In the genomic region with DNA sequence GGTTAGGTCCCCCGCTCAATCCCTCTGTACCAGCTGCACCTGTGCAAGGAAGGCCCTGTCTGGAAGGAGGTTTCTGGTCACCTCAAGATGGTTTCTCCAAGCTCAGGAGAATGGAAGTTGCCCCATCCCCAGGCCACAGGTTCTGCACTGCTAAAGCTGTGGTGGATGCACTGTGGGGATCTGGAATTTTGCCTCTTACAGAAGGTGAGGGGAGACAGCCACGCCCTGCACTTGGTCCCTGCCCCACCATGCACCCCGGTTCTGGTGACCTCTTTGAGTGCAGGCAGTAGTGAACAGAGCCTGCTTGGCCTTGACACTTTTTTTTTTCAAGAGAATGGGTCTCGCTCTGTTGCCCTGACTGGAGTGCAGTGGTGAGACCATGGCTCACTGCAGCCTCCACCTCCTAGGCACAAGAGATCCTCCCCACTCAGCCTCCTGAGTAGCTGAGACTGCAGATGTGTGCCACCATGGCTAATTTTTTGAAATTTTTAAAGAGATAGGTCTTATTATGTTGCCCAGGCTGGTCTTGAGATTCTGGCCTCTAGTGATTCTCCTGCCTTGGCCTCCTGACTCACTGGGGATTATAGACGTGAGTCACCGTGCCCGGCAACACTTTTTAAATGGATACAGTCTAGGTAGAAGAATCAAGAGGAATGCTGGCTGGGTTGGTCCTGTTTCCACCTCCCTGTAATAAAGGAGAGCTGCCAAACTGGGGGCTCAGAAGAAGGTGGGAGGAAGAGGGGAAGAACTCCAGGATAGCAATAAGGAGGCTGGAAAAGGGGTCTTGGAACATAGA, we compare ENCODE assay signal across 18 cellular contexts. TPM values are rescaled to one million over a fixed set of nuclear protein-coding genes. Genes with fewer than 3 reads are reported as not detected.
DNase-seq lines count a peak whose midpoint lies in the region; ATAC-seq, FAIRE-seq and TF ChIP-seq lines count a peak whose summit lies in the region.
"Had no signal": no experiment of that assay in that cellular context is flagged by ENCODE, and none has a peak within 500 bp of the region (broad histone marks: within the 10 kb centered on the region; RNA-seq: fewer than 3 reads in every experiment).

No MANE protein-coding gene starts in this region.

- no peak overlapping the region for H3K27ac ChIP-seq in H9 (ENCODE audit: insufficient read length, low read depth, low read length)
- H3K27ac ChIP-seq: C4-2B, cardiac muscle cell had no signal

- H4K91ac ChIP-seq in H9 (ENCODE audit: insufficient read length, low read depth, low read length), result no peak overlapping the region

- H3K18ac ChIP-seq in H9 (ENCODE audit: insufficient read length, low read depth, low read length), result no peak overlapping the region

- H2AK5ac ChIP-seq in H9 (ENCODE audit: insufficient read length, low read length), result no peak overlapping the region

- DNase-seq in H54 (ENCODE audit: insufficient read length, low spot score) (peak; percentile 45), RCC 7860 (ENCODE audit: low spot score) (peak; percentile 77), epithelial cell of esophagus (ENCODE audit: low read depth) (peak; percentile 87), osteocyte (ENCODE audit: extremely low spot score, unreplicated experiment) (peak; percentile 72), H9 (no peak), hypothalamus (lab: John Stamatoyannopoulos, UW) (no peak)
- DNase-seq in effector CD8-positive, alpha-beta T cell (lab: John Stamatoyannopoulos, UW), result no peak
- DNase-seq: activated CD4-positive, CD25-positive, alpha-beta regulatory T cell treated with anti-CD3 and anti-CD28 coated beads, Interleukin-2, amount 50 U/mL, for 72 hours; activated naive CD4-positive, alpha-beta T cell treated with anti-CD3 and anti-CD28 coated beads for 36 hours; left colon; NCI-H748 treated with DMSO at 0.1 percent for 48 hours; stimulated activated CD4-positive, alpha-beta T cell treated with anti-CD3 and anti-CD28 coated beads, Interleukin-15, amount 100 ng/mL, for 24 hours had no signal

- no peaks in the 10 kb centered on the region for H3K23me2 ChIP-seq in H9 (ENCODE audit: insufficient read length, low read depth, low read length, poor library complexity, severe bottlenecking)

- no peak overlapping the region for H2BK120ac ChIP-seq in H9 (ENCODE audit: low read depth, low read length, poor library complexity, severe bottlenecking)

- no peak overlapping the region for H3K14ac ChIP-seq in H9 (ENCODE audit: insufficient read depth, low read length)

- no peaks in the 10 kb centered on the region for H3K79me1 ChIP-seq in H9 (ENCODE audit: insufficient read depth, low read depth, low read length, poor library complexity, severe bottlenecking)

- H3K4me1 ChIP-seq in H9 (ENCODE audit: insufficient read depth, low read length), result no peaks in the 10 kb centered on the region

- no peaks in the 10 kb centered on the region for H3K9me3 ChIP-seq in H9 (ENCODE audit: control insufficient read depth, low read depth, low read length)

- no peaks in the 10 kb centered on the region for H3K27me3 ChIP-seq in H9 (ENCODE audit: insufficient read depth, low read length)
- H3K27me3 ChIP-seq: cardiac muscle cell had no signal

- TF ChIP-seq CTCF in epithelial cell of esophagus (IDR thresholded peaks at IDR 0.05; ENCODE audit: insufficient read depth, low read depth, low read length, missing control alignments) (no peak), osteocyte (IDR thresholded peaks at IDR 0.05) (no peak), H9 (conservative IDR thresholded peaks at IDR 0.05) (no peak)

- FAIRE-seq in H54 (lab: Jason Lieb, UNC) (peak; percentile 73), RCC 7860 (lab: Jason Lieb, UNC) (peak; percentile 83)

- H3K56ac ChIP-seq in H9 (ENCODE audit: insufficient read length, low read depth, low read length), result no peak overlapping the region

- no peak overlapping the region for H2BK12ac ChIP-seq in H9 (ENCODE audit: insufficient read length, low read depth, low read length)

- H3K9me3 Mint-ChIP-seq in osteocyte (ENCODE audit: unreplicated experiment) (no peaks in the 10 kb centered on the region), H9 (no peaks in the 10 kb centered on the region; a peak in 2 of 5 replicates)
- H3K9me3 Mint-ChIP-seq: activated naive CD4-positive, alpha-beta T cell treated with anti-CD3 and anti-CD28 coated beads for 36 hours had no signal

- TF ChIP-seq POLR2A in H54 (IDR thresholded peaks at IDR 0.05; ENCODE audit: low read depth, low read length), result no peak

- no peak overlapping the region for H2BK20ac ChIP-seq in H9 (ENCODE audit: low read depth, low read length, poor library complexity, severe bottlenecking)

- H3K36me3 Mint-ChIP-seq in osteocyte (ENCODE audit: unreplicated experiment) (no peaks in the 10 kb centered on the region), H9 (ENCODE audit: insufficient read depth in 1 of 3, low read depth in 3 of 3) (no peaks in the 10 kb centered on the region)

- no peak overlapping the region for H2BK15ac ChIP-seq in H9 (ENCODE audit: low read depth, low read length)

- no peak overlapping the region for H3K9ac ChIP-seq in H9 (ENCODE audit: extremely low read depth, insufficient read length, low read length)

- H3K4me3 Mint-ChIP-seq in osteocyte (ENCODE audit: unreplicated experiment) (no peak overlapping the region), H9 (no peak overlapping the region)
- H3K4me3 Mint-ChIP-seq: activated naive CD4-positive, alpha-beta T cell treated with anti-CD3 and anti-CD28 coated beads for 36 hours had no signal

- H3K27me3 Mint-ChIP-seq in osteocyte (ENCODE audit: unreplicated experiment) (peaks cover 5% of the 10 kb centered on the region), H9 (ENCODE audit: low read depth) (peaks cover 3% of the 10 kb centered on the region)

- H2BK5ac ChIP-seq in H9 (ENCODE audit: insufficient read length, low read length), result no peak overlapping the region

- no peak overlapping the region for H3K27ac Mint-ChIP-seq in osteocyte (ENCODE audit: unreplicated experiment)
- no peak overlapping the region for H3K27ac Mint-ChIP-seq in H9
- H3K27ac Mint-ChIP-seq: activated naive CD4-positive, alpha-beta T cell treated with anti-CD3 and anti-CD28 coated beads for 36 hours; progenitor cell of endocrine pancreas had no signal

- H3K4ac ChIP-seq in H9 (ENCODE audit: low read depth, low read length), result no peak overlapping the region

- H4K8ac ChIP-seq in H9 (replicated peaks; ENCODE audit: insufficient read length, low read depth, low read length), result no peak overlapping the region

- H3K23ac ChIP-seq in H9 (ENCODE audit: insufficient read length, low read depth, low read length), result no peak overlapping the region

- WGBS in H9 (ENCODE audit: extremely low coverage, insufficient read length, low lambda C conversion rate), result no CpG with 5 or more reads among the region's 7 CpGs

- H3K4me1 Mint-ChIP-seq in osteocyte (ENCODE audit: unreplicated experiment), result peaks cover 4% of the 10 kb centered on the region
- H3K4me1 Mint-ChIP-seq in H9, result no peaks in the 10 kb centered on the region

- H3K79me2 ChIP-seq in H9 (ENCODE audit: insufficient read depth, low read length), result no peaks in the 10 kb centered on the region; the same call in 1 of the 2 replicates

- H4K5ac ChIP-seq in H9 (ENCODE audit: insufficient read length, low read depth, low read length), result no peak overlapping the region

- no peak overlapping the region for H3K4me3 ChIP-seq in epithelial cell of esophagus (ENCODE audit: low read length)
- H3K4me3 ChIP-seq: cardiac muscle cell had no signal

- H3T11ph ChIP-seq in H9 (ENCODE audit: low read length), result no peak overlapping the region

- no peak overlapping the region for H2AFZ ChIP-seq in H9 (ENCODE audit: low read length)

- ATAC-seq in GM18873 (IDR thresholded peaks at IDR 0.05; ENCODE audit: low FRiP score, unreplicated experiment), result no peak
- ATAC-seq: left colon had no signal

- H4K20me1 ChIP-seq in H9 (ENCODE audit: control insufficient read depth, insufficient read depth, insufficient read length), result no peaks in the 10 kb centered on the region

- no peak overlapping the region for H3K4me2 ChIP-seq in H9 (ENCODE audit: insufficient read depth, insufficient read length, low read length)

RNA-seq across cellular contexts. Expression of a gene that starts 5.8 kb away (rescaled TPM):
- total RNA-seq in osteocyte, result not detected in 2 replicates
- not detected in 2 replicates for total RNA-seq in H9 (2021)
- total RNA-seq: activated naive CD4-positive, alpha-beta T cell treated with anti-CD3 and anti-CD28 coated beads for 36 hours; cardiac muscle cell; left colon; myocyte; progenitor cell of endocrine pancreas; T-helper 2 cell treated with Interferon-gamma antibody and Interleukin-4, amounts not matched to agents 100 ng/mL and 5 ng/mL, for 36 hours had no signal

RNA-seq across cellular contexts. Expression of a gene that starts 49.4 kb away (rescaled TPM):
- total RNA-seq in osteocyte, result 6.3 and 6.5 TPM in 2 replicates
- total RNA-seq in H9 (2021), result 18.8 and 23.3 TPM in 2 replicates

Comparison
In these comparisons a context has a peak if more than half of its experiments do, and no peak if none do; other contexts are left out.
1. DNase-seq: peak in H54 (single experiment), RCC 7860 (single experiment), epithelial cell of esophagus (single experiment) and osteocyte (single experiment); none in effector CD8-positive, alpha-beta T cell (single experiment), H9 (single experiment) and hypothalamus (0 of 51).